ENCODE assay signal across 8 cellular contexts in genomic region chr7:875476-876076, GRCh38.
A peak's percentile ranks its signal among the peaks of the same experiment; 100 is the strongest.
DNase-seq lines count a peak whose midpoint lies in the region; TF ChIP-seq lines count a peak whose summit lies in the region.

No MANE protein-coding gene starts in this region.

- H3K36me3 ChIP-seq in SU-DHL-6 (ENCODE audit: low read length) (no peaks in the 10 kb centered on the region; the same call in 1 of the 2 replicates), iPS-20b (ENCODE audit: insufficient read depth, low read depth, low read length) (peaks cover 53% of the 10 kb centered on the region), stomach smooth muscle (ENCODE audit: control insufficient read depth in 2 of 2, insufficient read depth in 2 of 2, low read length in 2 of 2) (peaks cover 11 to 28% of the 10 kb centered on the region in 2 donors)

- peak overlapping the region; percentile 39 for H2AFZ ChIP-seq in SU-DHL-6 (ENCODE audit: low read depth, low read length, severe bottlenecking)

- H3K9ac ChIP-seq in SU-DHL-6 (ENCODE audit: low read length) (peak overlapping the region; percentile 18), iPS-20b (ENCODE audit: low read depth, low read length) (peak overlapping the region; percentile 41; the same call in 1 of the 2 replicates), stomach smooth muscle (ENCODE audit: low read length in 2 of 2) (no peak overlapping the region)

- no peaks in the 10 kb centered on the region for H3K9me2 ChIP-seq in SU-DHL-6 (replicated peaks; ENCODE audit: insufficient read depth, low read length)

- DNase-seq in NCI-H2227 (lab: John Stamatoyannopoulos, UW; ENCODE audit: unreplicated experiment) (peak; percentile 15), NCI-H2227 treated with DMSO at 0.1 percent for 48 hours (lab: John Stamatoyannopoulos, UW) (no peak), GM10248 (ENCODE audit: extremely low spot score) (no peak), D341Med (ENCODE audit: low spot score) (no peak), ACHN (no peak)

- H3K4me3 ChIP-seq in SU-DHL-6 (ENCODE audit: insufficient read depth, low read length, poor library complexity, severe bottlenecking) (peak overlapping the region; percentile 21), iPS-20b (ENCODE audit: low read length) (no peak overlapping the region), stomach smooth muscle (ENCODE audit: low read length in 2 of 2) (peak overlapping the region; percentile 7 to 54)

- TF ChIP-seq CTCF in SU-DHL-6 (IDR thresholded peaks at IDR 0.05; ENCODE audit: insufficient read depth, low read length, poor library complexity, severe bottlenecking) (no peak), GM10248 (IDR thresholded peaks at IDR 0.05; ENCODE audit: control extremely low read depth, extremely low read depth, low read depth, missing control alignments) (no peak)

- peak overlapping the region; percentile 51 for H3K4me2 ChIP-seq in SU-DHL-6 (ENCODE audit: low read depth, low read length, poor library complexity, severe bottlenecking)

- H4K20me1 ChIP-seq in SU-DHL-6 (ENCODE audit: low read depth, low read length): no peaks in the 10 kb centered on the region

- H3K4me1 ChIP-seq in iPS-20b (ENCODE audit: insufficient read depth, low read length): peaks cover 4% of the 10 kb centered on the region; the same call in 1 of the 2 replicates
- peaks cover 56% of the 10 kb centered on the region for H3K4me1 ChIP-seq in stomach smooth muscle (ENCODE audit: control insufficient read depth, insufficient read depth, low read length)

- peaks cover 20% of the 10 kb centered on the region for H3F3A ChIP-seq in SU-DHL-6 (ENCODE audit: insufficient read depth)

- H3K9me3 ChIP-seq in SU-DHL-6 (ENCODE audit: insufficient read depth, low read length) (no peaks in the 10 kb centered on the region), iPS-20b (ENCODE audit: insufficient read depth, low read depth, low read length) (no peaks in the 10 kb centered on the region), stomach smooth muscle (ENCODE audit: control insufficient read depth in 2 of 2, low read length in 2 of 2) (no peaks in the 10 kb centered on the region)

- CTCF ChIA-PET in GM10248 (lab: Yijun Ruan, JAX): interaction anchor here (0.9 to 6.6 kb wide), 5 partner anchors 12 to 100 kb away, joined by 3 to 121 read pairs (median 5); partner anchors contain the start of gene COX19

- POLR2A ChIA-PET in GM10248 (lab: Yijun Ruan, JAX): no interaction called here

- peaks cover 36% of the 10 kb centered on the region for H3K79me2 ChIP-seq in SU-DHL-6 (ENCODE audit: insufficient read depth, low read length)

- peak overlapping the region; percentile 34; the same call in 1 of the 2 replicates for H3K27ac ChIP-seq in SU-DHL-6 (ENCODE audit: low read depth, low read length)
- H3K27ac ChIP-seq in iPS-20b (ENCODE audit: low read length): no peak overlapping the region
- peak overlapping the region; percentile 73 for H3K27ac ChIP-seq in stomach smooth muscle (ENCODE audit: low read length)

- in situ Hi-C loops in ACHN (cut with HindIII; ENCODE audit: low pct_ligation_motif_present, low pct_unique_long_range_greater_than_20kb, low sequenced_read_pairs): no loop called here

- H3K27me3 ChIP-seq in SU-DHL-6 (ENCODE audit: low read length) (no peaks in the 10 kb centered on the region), iPS-20b (ENCODE audit: insufficient read depth, low read length) (no peaks in the 10 kb centered on the region), stomach smooth muscle (ENCODE audit: control insufficient read depth in 1 of 2, insufficient read depth in 2 of 2, low read length in 2 of 2) (no peaks in the 10 kb centered on the region)

Comparison
In these comparisons a context has a peak if more than half of its experiments do, and no peak if none do; other contexts are left out.
1. H3K9ac ChIP-seq: peak in SU-DHL-6 (single experiment) and iPS-20b (single experiment); none in stomach smooth muscle (0 of 2).